ENCODE assay signal across 1 cellular context in genomic region chr11:130769782-130770565, GRCh38.
TF ChIP-seq lines count a peak whose summit lies in the region.

No MANE protein-coding gene starts in this region.

TF ChIP-seq in IMR-90, 13 proteins besides CTCF, POLR2A, EP300 and RAD21 (continued from another document):
- TF ChIP-seq RFX5 (IDR thresholded peaks at IDR 0.05; ENCODE audit: low read depth, low read length) (no peak), BHLHE40 (IDR thresholded peaks at IDR 0.05; ENCODE audit: low read depth, low read length) (no peak), MAFK (IDR thresholded peaks at IDR 0.05; ENCODE audit: low read depth, low read length) (no peak), ELK1 (IDR thresholded peaks at IDR 0.05; ENCODE audit: borderline replicate concordance, low read depth, low read length) (no peak), SMC3 (IDR thresholded peaks at IDR 0.05; ENCODE audit: low read depth, low read length) (no peak), FOS (IDR thresholded peaks at IDR 0.05; ENCODE audit: low read depth, low read length) (no peak), NFE2L2 (IDR thresholded peaks at IDR 0.05; ENCODE audit: low read depth, low read length) (no peak), CHD1 (IDR thresholded peaks at IDR 0.05; ENCODE audit: low read depth, low read length) (no peak)
